ENCODE assay signal across 8 cellular contexts in the genomic region with DNA sequence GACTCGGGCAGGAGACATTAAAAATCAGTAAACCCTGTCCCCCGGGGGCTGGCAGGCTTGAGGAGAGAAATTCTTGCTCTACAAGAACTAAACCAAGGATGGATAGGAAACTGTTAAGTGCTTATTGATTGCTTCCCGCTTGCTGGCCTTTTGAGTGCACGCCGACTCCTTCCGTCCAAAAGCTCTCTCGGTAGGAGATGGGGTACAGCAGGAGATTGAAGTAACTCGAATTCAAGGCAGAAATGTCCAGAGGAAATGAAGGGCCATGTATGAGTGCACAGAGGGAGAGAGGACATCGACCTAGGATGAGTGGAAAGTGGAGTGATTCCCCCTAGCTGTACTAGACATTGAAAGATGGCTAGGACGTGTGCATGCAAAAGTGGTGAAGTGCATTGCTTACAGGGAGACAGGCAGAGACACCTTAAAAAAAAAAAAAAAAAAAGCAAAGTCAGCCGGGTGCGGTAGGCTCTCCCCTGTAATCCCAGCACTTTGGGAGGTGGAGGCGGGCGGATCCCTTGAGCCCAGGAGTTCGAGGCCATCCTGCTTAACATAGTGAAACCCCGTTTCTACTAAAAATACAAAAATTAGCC. TPM values are rescaled to one million over a fixed set of nuclear protein-coding genes. Genes with fewer than 3 reads are reported as not detected.
DNase-seq lines count a peak whose midpoint lies in the region; ATAC-seq and TF ChIP-seq lines count a peak whose summit lies in the region.

No MANE protein-coding gene starts in this region.

- 17 to 18% methylated on average over 16 of the region's 16 CpGs for WGBS in heart right ventricle, 2 donors

- no peaks in the 10 kb centered on the region for H3K4me1 Mint-ChIP-seq in Caco-2 (ENCODE audit: low read depth, unreplicated experiment)
- H3K4me1 Mint-ChIP-seq in activated T-helper 17 cell treated with anti-CD3 and anti-CD28 coated beads, Interleukin-2, amount 50 U/mL, for 72 hours, result peaks cover 23% of the 10 kb centered on the region

- H3K27ac Mint-ChIP-seq in Caco-2 (ENCODE audit: unreplicated experiment), result no peak overlapping the region
- peak overlapping the region; percentile 81 for H3K27ac Mint-ChIP-seq in activated T-helper 17 cell treated with anti-CD3 and anti-CD28 coated beads, Interleukin-2, amount 50 U/mL, for 72 hours

- no TSS peak for BruUV-seq in Caco-2 (replicated peaks; lab: Mats Ljungman, UMichigan)

- H3K27ac ChIP-seq in heart right ventricle, result peak overlapping the region in 9 of 10 donors; percentile 68 to 88 (median 83)

- no peak for DNase-seq in Caco-2
- DNase-seq in HPDE6-E6E7 (ENCODE audit: extremely low spot score), result peak; percentile 12
- DNase-seq in heart right ventricle, result no peak
- peak; percentile 32 for DNase-seq in putamen (ENCODE audit: low spot score)
- no peak for DNase-seq in HuH-7.5 (ENCODE audit: low spot score)

- H3K4me1 ChIP-seq in Caco-2, result 0 out of 2 replicates have a peak, but pooled peaks cover 4% of the 10 kb centered on the region
- H3K4me1 ChIP-seq in heart right ventricle, result peaks cover 0 to 51% (median 26%) of the 10 kb centered on the region in 9 donors

- no peaks in the 10 kb centered on the region for H3K9me3 Mint-ChIP-seq in Caco-2 (ENCODE audit: unreplicated experiment)
- no peaks in the 10 kb centered on the region for H3K9me3 Mint-ChIP-seq in activated T-helper 17 cell treated with anti-CD3 and anti-CD28 coated beads, Interleukin-2, amount 50 U/mL, for 72 hours

- peaks cover 11% of the 10 kb centered on the region for H3K27me3 Mint-ChIP-seq in Caco-2 (ENCODE audit: insufficient read depth, unreplicated experiment)
- peaks cover 5% of the 10 kb centered on the region for H3K27me3 Mint-ChIP-seq in activated T-helper 17 cell treated with anti-CD3 and anti-CD28 coated beads, Interleukin-2, amount 50 U/mL, for 72 hours

- POLR2A ChIA-PET in Caco-2 (lab: Charles Lee), result no interaction called here

- CTCF ChIA-PET in Caco-2 (lab: Charles Lee), result interaction anchor here (0.8 kb wide), 1 partner anchor 14 kb away, joined by 3 read pairs; no protein-coding TSS in a partner anchor

- no peaks in the 10 kb centered on the region for H3K9me3 ChIP-seq in Caco-2
- H3K9me3 ChIP-seq in heart right ventricle, result no peaks in the 10 kb centered on the region

- H3K27me3 ChIP-seq in Caco-2 (replicated peaks; ENCODE audit: control insufficient read depth, insufficient read depth, low read length) (no peaks in the 10 kb centered on the region), heart right ventricle (no peaks in the 10 kb centered on the region)

- TF ChIP-seq CTCF in Caco-2 (IDR thresholded peaks at IDR 0.05; ENCODE audit: insufficient read depth in 1 of 2, low read depth in 1 of 2, low read length in 1 of 2, severe bottlenecking in 1 of 2, unreplicated experiment in 1 of 2) (no peak), heart right ventricle (IDR thresholded peaks at IDR 0.05) (no peak)

- H3K4me3 Mint-ChIP-seq in Caco-2 (ENCODE audit: unreplicated experiment), result peak overlapping the region; percentile 73
- peak overlapping the region; percentile 90 for H3K4me3 Mint-ChIP-seq in activated T-helper 17 cell treated with anti-CD3 and anti-CD28 coated beads, Interleukin-2, amount 50 U/mL, for 72 hours

- no peaks in the 10 kb centered on the region for H3K36me3 Mint-ChIP-seq in Caco-2 (ENCODE audit: insufficient read depth, unreplicated experiment)
- no peaks in the 10 kb centered on the region for H3K36me3 Mint-ChIP-seq in activated T-helper 17 cell treated with anti-CD3 and anti-CD28 coated beads, Interleukin-2, amount 50 U/mL, for 72 hours (ENCODE audit: low read depth)

- H3K4me3 ChIP-seq in Caco-2 (ENCODE audit: low read depth, low read length), result peak overlapping the region; percentile 82
- H3K4me3 ChIP-seq in heart right ventricle, result peak overlapping the region; percentile 82 to 95 (median 88)

- H3K36me3 ChIP-seq in Caco-2 (ENCODE audit: control insufficient read depth, insufficient read depth, low read length) (no peaks in the 10 kb centered on the region), heart right ventricle (no peaks in the 10 kb centered on the region)

- intact Hi-C loops in Caco-2 (cut with micrococcal nuclease; ENCODE audit: unreplicated experiment) (no loop called here), heart right ventricle (cut with DNase I) (no loop called here)

- ATAC-seq in activated T-helper 17 cell treated with anti-CD3 and anti-CD28 coated beads, Interleukin-2, amount 50 U/mL, for 72 hours (replicated peaks), result no peak
- ATAC-seq in heart right ventricle, result peak in 7 of 8 donors; percentile 2 to 44 (median 27)
- no peak for ATAC-seq in GM21528 (IDR thresholded peaks at IDR 0.05; ENCODE audit: low FRiP score, unreplicated experiment)
- no peak for ATAC-seq in GM21576 (IDR thresholded peaks at IDR 0.05; ENCODE audit: unreplicated experiment)

RNA-seq across cellular contexts. Expression of a gene that starts 1.0 kb away (rescaled TPM):
- 1.1 and 1.8 TPM in 2 replicates for total RNA-seq in Caco-2 (2022)
- 1 to 10 TPM; 4.2 to 5.4 TPM for total RNA-seq in activated T-helper 17 cell treated with anti-CD3 and anti-CD28 coated beads, Interleukin-2, amount 50 U/mL, for 72 hours
- 1 to 10 TPM; 4.1 to 5.8 (median 5.2) TPM for total RNA-seq in heart right ventricle
- polyA plus RNA-seq in heart right ventricle, result 1 to 10 TPM; 2.9 to 4.5 TPM

Comparison
In these comparisons a context has a peak if more than half of its experiments do, and no peak if none do; other contexts are left out.
1. DNase-seq: peak in HPDE6-E6E7 (single experiment) and putamen (single experiment); none in Caco-2 (0 of 2), heart right ventricle (0 of 2) and HuH-7.5 (single experiment).
2. ATAC-seq: peak in heart right ventricle (7 of 8); none in activated T-helper 17 cell treated with anti-CD3 and anti-CD28 coated beads, Interleukin-2, amount 50 U/mL, for 72 hours (single experiment), GM21528 (single experiment) and GM21576 (single experiment).